ENCODE assay signal across 1 cellular context in the genomic region with DNA sequence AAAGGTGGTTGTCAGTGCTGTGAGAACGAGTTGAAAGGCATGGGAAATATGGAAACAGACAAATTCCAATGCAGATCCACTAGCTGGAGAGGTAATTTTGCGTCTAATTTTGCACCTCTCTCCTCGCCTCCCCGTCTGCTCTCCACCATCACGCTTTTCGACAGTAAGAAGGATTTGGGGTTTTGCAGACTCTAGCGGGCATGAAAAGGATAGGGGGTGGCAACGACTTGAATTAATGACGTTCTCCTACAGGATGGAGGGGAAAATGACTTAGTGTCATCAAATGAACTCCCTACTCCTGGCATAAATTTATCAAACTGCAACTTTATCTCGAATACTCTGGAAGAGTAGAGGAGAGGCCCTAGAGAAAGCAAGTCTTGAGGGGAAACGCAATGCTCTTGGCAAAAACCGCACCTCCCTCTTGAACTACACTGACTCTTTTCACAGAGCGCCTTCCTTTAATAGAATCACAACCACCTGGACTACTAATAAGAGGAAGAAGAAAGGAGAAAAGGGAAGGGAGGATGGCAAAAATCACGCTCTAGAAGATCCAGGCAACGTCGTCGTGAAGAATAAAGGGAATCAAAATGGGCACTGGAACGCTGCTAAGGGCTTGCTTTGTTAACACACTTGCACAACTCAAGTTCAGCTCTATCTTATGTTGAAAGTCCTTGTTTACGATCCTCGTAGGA.
TF ChIP-seq lines count a peak whose summit lies in the region.

No MANE protein-coding gene starts in this region.

TF ChIP-seq in H1, 55 proteins besides CTCF, POLR2A, EP300 and RAD21:
- TF ChIP-seq EZH2 (IDR thresholded peaks at IDR 0.05; ENCODE audit: low read depth, low read length, severe bottlenecking) (peak; percentile 70), TEAD4 (IDR thresholded peaks at IDR 0.05; ENCODE audit: low read depth, low read length) (no peak), BRCA1 (IDR thresholded peaks at IDR 0.05; ENCODE audit: low read depth, low read length) (no peak), SUZ12 (IDR thresholded peaks at IDR 0.05; ENCODE audit: low read length) (peak; percentile 58), RNF2 (IDR thresholded peaks at IDR 0.05; ENCODE audit: borderline replicate concordance, low read depth, low read length, missing control alignments, poor library complexity, severe bottlenecking) (peak; percentile 69), BCL11A (IDR thresholded peaks at IDR 0.05; ENCODE audit: low read depth in 2 of 2, low read length in 2 of 2) (no peak), SIRT6 (IDR thresholded peaks at IDR 0.05; ENCODE audit: low read length) (no peak), PHF8 (conservative IDR thresholded peaks at IDR 0.05; ENCODE audit: low read depth, low read length) (no peak), KDM4A (IDR thresholded peaks at IDR 0.05; ENCODE audit: low read depth, low read length, severe bottlenecking) (no peak), CBX5 (IDR thresholded peaks at IDR 0.05; ENCODE audit: low read depth, low read length) (no peak), TAF1 (IDR thresholded peaks at IDR 0.05; ENCODE audit: low read depth, low read length) (no peak), HDAC2 (IDR thresholded peaks at IDR 0.05; ENCODE audit: borderline replicate concordance in 1 of 2, low read depth in 2 of 2, low read length in 2 of 2) (no peak)
- TF ChIP-seq, protein P1, sequence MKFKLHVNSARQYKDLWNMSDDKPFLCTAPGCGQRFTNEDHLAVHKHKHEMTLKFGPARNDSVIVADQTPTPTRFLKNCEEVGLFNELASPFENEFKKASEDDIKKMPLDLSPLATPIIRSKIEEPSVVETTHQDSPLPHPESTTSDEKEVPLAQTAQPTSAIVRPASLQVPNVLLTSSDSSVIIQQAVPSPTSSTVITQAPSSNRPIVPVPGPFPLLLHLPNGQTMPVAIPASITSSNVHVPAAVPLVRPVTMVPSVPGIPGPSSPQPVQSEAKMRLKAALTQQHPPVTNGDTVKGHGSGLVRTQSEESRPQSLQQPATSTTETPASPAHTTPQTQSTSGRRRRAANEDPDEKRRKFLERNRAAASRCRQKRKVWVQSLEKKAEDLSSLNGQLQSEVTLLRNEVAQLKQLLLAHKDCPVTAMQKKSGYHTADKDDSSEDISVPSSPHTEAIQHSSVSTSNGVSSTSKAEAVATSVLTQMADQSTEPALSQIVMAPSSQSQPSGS (IDR thresholded peaks at IDR 0.05; ENCODE audit: low read length) = no peak
